ENCODE assay signal across 8 cellular contexts in genomic region chr15:93072440-93073394, GRCh38. TPM values are rescaled to one million over a fixed set of nuclear protein-coding genes. Genes with fewer than 3 reads are reported as not detected.
DNase-seq lines count a peak whose midpoint lies in the region; ATAC-seq, FAIRE-seq and TF ChIP-seq lines count a peak whose summit lies in the region.

No MANE protein-coding gene starts in this region.

- intact Hi-C loops in endothelial cell of umbilical vein (cut with micrococcal nuclease) = loop anchor here (2.0 kb wide), 1 partner anchor 42 kb away; no protein-coding TSS in a partner anchor

- no peak overlapping the region for H4K5ac ChIP-seq in mesendoderm (ENCODE audit: low read length)

- peak overlapping the region; percentile 22 for H3K4me2 ChIP-seq in endothelial cell of umbilical vein (ENCODE audit: insufficient read depth, low read length)
- H3K4me2 ChIP-seq in mesendoderm (ENCODE audit: low read length) = peak overlapping the region; percentile 94

- H3K36me3 ChIP-seq in Peyer's patch (no peaks in the 10 kb centered on the region), endothelial cell of umbilical vein (ENCODE audit: control insufficient read depth in 2 of 2, extremely low read depth in 1 of 2, insufficient read depth in 2 of 2, low read length in 2 of 2) (no peaks in the 10 kb centered on the region), mesendoderm (ENCODE audit: control insufficient read depth, insufficient read depth, low read length) (no peaks in the 10 kb centered on the region), tibial nerve (no peaks in the 10 kb centered on the region)

- TF ChIP-seq CTCF in Peyer's patch (IDR thresholded peaks at IDR 0.05) = no peak
- no peak for TF ChIP-seq CTCF in endothelial cell of umbilical vein (IDR thresholded peaks at IDR 0.05; ENCODE audit: extremely low read depth in 1 of 2, insufficient read depth in 1 of 2, low read depth in 1 of 2, low read length in 2 of 2)
- TF ChIP-seq CTCF in tibial nerve (IDR thresholded peaks at IDR 0.05) = peak in 3 of 5 experiments; percentile 16 to 35 (median 26)

- H3K9me1 ChIP-seq in endothelial cell of umbilical vein (replicated peaks; ENCODE audit: control insufficient read depth, extremely low read depth, insufficient read depth, low read length) = no peaks in the 10 kb centered on the region

- H3K4me1 ChIP-seq in Peyer's patch = peaks cover 0 to 7% (median 0%) of the 10 kb centered on the region in 4 donors
- peaks cover 3% of the 10 kb centered on the region for H3K4me1 ChIP-seq in endothelial cell of umbilical vein (ENCODE audit: control insufficient read depth, extremely low read depth, insufficient read depth, low read length)
- peaks cover 10% of the 10 kb centered on the region for H3K4me1 ChIP-seq in mesendoderm (ENCODE audit: control insufficient read depth, low read depth, low read length)
- peaks cover 0 to 60% (median 8%) of the 10 kb centered on the region in 4 donors for H3K4me1 ChIP-seq in tibial nerve

- H2BK5ac ChIP-seq in mesendoderm (ENCODE audit: low read length) = no peak overlapping the region

- no peak for DNase-seq in activated T-cell treated with anti-CD3 and anti-CD28 coated beads, Interleukin-2, amount 50 U/mL, for 4 hours
- DNase-seq in activated T-cell treated with anti-CD3 and anti-CD28 coated beads for 4 hours (no peak), Peyer's patch (peak in 1 of 3 donors; percentile 58), endothelial cell of umbilical vein (ENCODE audit: low read depth, low spot score) (peak; percentile 42), mesendoderm (peak; percentile 79), tibial nerve (ENCODE audit: low spot score in 2 of 2) (peak; percentile 77 to 78)
- no peak for DNase-seq in stimulated activated CD8-positive, alpha-beta memory T cell treated with anti-CD3 and anti-CD28 coated beads, Interleukin-4, amount 100 ng/mL, for 48 hours

- H3K9ac ChIP-seq in endothelial cell of umbilical vein (replicated peaks; ENCODE audit: extremely low read depth, insufficient read depth, low read length) (no peak overlapping the region), mesendoderm (ENCODE audit: low read length) (peak overlapping the region; percentile 83)

- no peak overlapping the region for H3K4ac ChIP-seq in mesendoderm (ENCODE audit: low read depth, low read length)

- H2BK120ac ChIP-seq in mesendoderm (ENCODE audit: low read depth, low read length) = no peak overlapping the region

- peak; percentile 37 to 44 for ATAC-seq in activated T-cell treated with anti-CD3 and anti-CD28 coated beads, Interleukin-2, amount 50 U/mL, for 4 hours
- no peak for ATAC-seq in GM19463 (IDR thresholded peaks at IDR 0.05; ENCODE audit: unreplicated experiment)

- peak overlapping the region; percentile 4 for H2AFZ ChIP-seq in endothelial cell of umbilical vein (ENCODE audit: low read depth, low read length)

- H3K36me3 Mint-ChIP-seq in activated T-cell treated with anti-CD3 and anti-CD28 coated beads, Interleukin-2, amount 50 U/mL, for 4 hours (ENCODE audit: insufficient read depth) = no peaks in the 10 kb centered on the region

- TF ChIP-seq POLR2A in Peyer's patch (IDR thresholded peaks at IDR 0.05) (no peak), endothelial cell of umbilical vein (IDR thresholded peaks at IDR 0.05; ENCODE audit: low read depth, low read length) (no peak), tibial nerve (IDR thresholded peaks at IDR 0.05) (peak in 1 of 2 donors; percentile 58)

- no peak overlapping the region for H2BK15ac ChIP-seq in mesendoderm (replicated peaks; ENCODE audit: low read depth)

- peak overlapping the region; percentile 75 for H3K4me3 Mint-ChIP-seq in activated T-cell treated with anti-CD3 and anti-CD28 coated beads, Interleukin-2, amount 50 U/mL, for 4 hours

- H3K27me3 Mint-ChIP-seq in activated T-cell treated with anti-CD3 and anti-CD28 coated beads, Interleukin-2, amount 50 U/mL, for 4 hours (ENCODE audit: low read depth) = peaks cover 64% of the 10 kb centered on the region

- peak overlapping the region; percentile 75 for H3K23ac ChIP-seq in mesendoderm (ENCODE audit: low read length)

- peak overlapping the region; percentile 88 for H3K18ac ChIP-seq in mesendoderm (ENCODE audit: low read length)

- dilution Hi-C loops in endothelial cell of umbilical vein (cut with MboI; ENCODE audit: extremely low pct_ligation_motif_present, low sequenced_read_pairs) = no loop called here

- no peaks in the 10 kb centered on the region for H4K20me1 ChIP-seq in endothelial cell of umbilical vein (replicated peaks; ENCODE audit: control insufficient read depth, extremely low read depth, insufficient read depth, low read length)

- BruUV-seq in endothelial cell of umbilical vein (replicated peaks; lab: Mats Ljungman, UMichigan) = no TSS peak

- peak overlapping the region; percentile 94 for H3K56ac ChIP-seq in mesendoderm (ENCODE audit: low read length)

- H3K79me2 ChIP-seq in endothelial cell of umbilical vein (ENCODE audit: control insufficient read depth, insufficient read depth, low read length) (no peaks in the 10 kb centered on the region), mesendoderm (ENCODE audit: control insufficient read depth, insufficient read depth, low read length) (no peaks in the 10 kb centered on the region)

- peaks cover 1% of the 10 kb centered on the region for H3K79me1 ChIP-seq in mesendoderm (ENCODE audit: low read length)

- CTCF ChIA-PET in endothelial cell of umbilical vein (lab: Charles Lee) = interaction anchor here (0.6 to 1.7 kb wide), 4 partner anchors 13 to 376 kb away, joined by 3 to 5 read pairs (median 3); no protein-coding TSS in a partner anchor

- POLR2A ChIA-PET in endothelial cell of umbilical vein (lab: Charles Lee) = no interaction called here

- H3K9me3 Mint-ChIP-seq in activated T-cell treated with anti-CD3 and anti-CD28 coated beads, Interleukin-2, amount 50 U/mL, for 4 hours = no peaks in the 10 kb centered on the region

- no peak for FAIRE-seq in endothelial cell of umbilical vein (lab: Jason Lieb, UNC)

- H3K4me1 Mint-ChIP-seq in activated T-cell treated with anti-CD3 and anti-CD28 coated beads, Interleukin-2, amount 50 U/mL, for 4 hours (ENCODE audit: low read depth) = peaks cover 15% of the 10 kb centered on the region

- TF ChIP-seq EP300 in tibial nerve (IDR thresholded peaks at IDR 0.05) = peak in 1 of 2 donors; percentile 70

- no peaks in the 10 kb centered on the region for H3K9me3 ChIP-seq in Peyer's patch
- no peaks in the 10 kb centered on the region for H3K9me3 ChIP-seq in endothelial cell of umbilical vein (replicated peaks; ENCODE audit: control insufficient read depth, insufficient read depth, low read length)
- H3K9me3 ChIP-seq in tibial nerve = no peaks in the 10 kb centered on the region

- H3K27me3 ChIP-seq in Peyer's patch = peaks cover 0 to 7% of the 10 kb centered on the region in 2 donors
- H3K27me3 ChIP-seq in endothelial cell of umbilical vein (ENCODE audit: control insufficient read depth in 2 of 2, insufficient read depth in 2 of 2, low read length in 2 of 2) = peaks cover 20 to 26% of the 10 kb centered on the region in 2 experiments
- H3K27me3 ChIP-seq in mesendoderm (ENCODE audit: insufficient read depth, low read length, poor library complexity) = no peaks in the 10 kb centered on the region
- peaks cover 0 to 4% of the 10 kb centered on the region in 2 donors for H3K27me3 ChIP-seq in tibial nerve

- no peak overlapping the region for H4K8ac ChIP-seq in mesendoderm (ENCODE audit: low read depth, low read length)

- H3K4me3 ChIP-seq in Peyer's patch (peak overlapping the region; percentile 33 to 58 (median 40)), endothelial cell of umbilical vein (replicated peaks in 1 of 3; ENCODE audit: insufficient read depth in 1 of 3, low read depth in 1 of 3, low read length in 3 of 3) (peak overlapping the region in 1 of 3 experiments; percentile 14), mesendoderm (ENCODE audit: low read length) (peak overlapping the region; percentile 82), tibial nerve (peak overlapping the region; percentile 57 to 82 (median 60))

- H3K27ac ChIP-seq in Peyer's patch (peak overlapping the region; percentile 57 to 82 (median 62)), endothelial cell of umbilical vein (ENCODE audit: insufficient read depth, low read depth, low read length) (no peak overlapping the region), mesendoderm (ENCODE audit: low read depth, low read length) (no peak overlapping the region), tibial nerve (peak overlapping the region; percentile 66 to 93 (median 82))

- no CpG with 5 or more reads among the region's 92 CpGs for WGBS in mesendoderm (ENCODE audit: extremely low coverage, insufficient coverage, low lambda C conversion rate)
- WGBS in tibial nerve, 2 donors = 0 to 1% methylated on average over 48 to 57 of the region's 92 CpGs

- H2AK5ac ChIP-seq in mesendoderm (ENCODE audit: low read length) = no peak overlapping the region

TF ChIP-seq in endothelial cell of umbilical vein, 7 proteins besides CTCF, POLR2A, EP300 and RAD21 (continues in another document):
- TF ChIP-seq JUN (IDR thresholded peaks at IDR 0.05; ENCODE audit: borderline replicate concordance, insufficient read depth, insufficient read length, low read depth) (no peak), EZH2 (IDR thresholded peaks at IDR 0.05; ENCODE audit: borderline replicate concordance, low read depth, low read length, severe bottlenecking) (no peak), FOS (IDR thresholded peaks at IDR 0.05; ENCODE audit: borderline replicate concordance, insufficient read depth, low read length) (no peak), GATA2 (IDR thresholded peaks at IDR 0.05; ENCODE audit: insufficient read depth, insufficient read length, low read depth, low read length) (no peak), MAX (IDR thresholded peaks at IDR 0.05; ENCODE audit: insufficient read depth, insufficient read length) (no peak)

RNA-seq across cellular contexts. Expression of gene RGMA, which starts 16.3 kb away (rescaled TPM):
- under 1 TPM in 2 of 3 donors, not detected in 1; 0.18 to 0.22 TPM for total RNA-seq in activated T-cell treated with anti-CD3 and anti-CD28 coated beads, Interleukin-2, amount 50 U/mL, for 4 hours
- total RNA-seq in Peyer's patch (10 to 100 TPM in 2 of 4 donors, 1 to 10 TPM in 2; 1.8 to 18.8 (median 9.3) TPM), endothelial cell of umbilical vein (0.13 TPM in 1 of 2 replicates, not detected in the other), tibial nerve (100 to 1,000 TPM in 1 of 4 donors, 10 to 100 TPM in 3; 28.2 to 110 (median 45.6) TPM)
- polyA plus RNA-seq in endothelial cell of umbilical vein = 0.03 and 0.06 TPM in 2 replicates
- 0.04 TPM in 1 of 2 replicates, not detected in the other for polyA plus RNA-seq in endothelial cell of umbilical vein (2011; cell fraction: cytosol; rRNA removed)
- polyA plus RNA-seq in endothelial cell of umbilical vein (2011; cell fraction: nucleus; rRNA removed) = 0.04 TPM in 2 replicates
- polyA plus RNA-seq in endothelial cell of umbilical vein (2012) = 0.07 TPM in 1 of 2 replicates, not detected in the other
- polyA minus RNA-seq in endothelial cell of umbilical vein = not detected in 2 replicates
- polyA minus RNA-seq in endothelial cell of umbilical vein (2011; cell fraction: cytosol; rRNA and poly(A)+ RNA removed) = not detected
- polyA minus RNA-seq in endothelial cell of umbilical vein (2011; cell fraction: nucleus; rRNA and poly(A)+ RNA removed) = not detected in 2 replicates
- 8.8 TPM for polyA plus RNA-seq in mesendoderm (2013, experiment 1 of 2)
- 9.4 TPM for polyA plus RNA-seq in mesendoderm (2013, experiment 2 of 2)

Comparison
In these comparisons a context has a peak if more than half of its experiments do, and no peak if none do; other contexts are left out.
1. DNase-seq: peak in endothelial cell of umbilical vein (single experiment), mesendoderm (single experiment) and tibial nerve (2 of 2); none in activated T-cell treated with anti-CD3 and anti-CD28 coated beads, Interleukin-2, amount 50 U/mL, for 4 hours (single experiment), activated T-cell treated with anti-CD3 and anti-CD28 coated beads for 4 hours (single experiment) and stimulated activated CD8-positive, alpha-beta memory T cell treated with anti-CD3 and anti-CD28 coated beads, Interleukin-4, amount 100 ng/mL, for 48 hours (single experiment).
2. H3K27ac ChIP-seq: peak in Peyer's patch (4 of 4) and tibial nerve (4 of 4); none in endothelial cell of umbilical vein (single experiment) and mesendoderm (single experiment).
3. CTCF ChIP-seq: peak in tibial nerve (3 of 5); none in Peyer's patch (0 of 6) and endothelial cell of umbilical vein (0 of 2).